Comparison of ENCODE assay signal across 13 cellular contexts in genomic region chr2:144455979-144456378, GRCh38.
A peak's percentile ranks its signal among the peaks of the same experiment; 100 is the strongest.
DNase-seq lines count a peak whose midpoint lies in the region; ATAC-seq, FAIRE-seq and TF ChIP-seq lines count a peak whose summit lies in the region.
"Had no signal": no experiment of that assay in that cellular context is flagged by ENCODE, and none has a peak within 500 bp of the region (broad histone marks: within the 10 kb centered on the region; RNA-seq: fewer than 3 reads in every experiment).

No MANE protein-coding gene starts in this region.

- intact Hi-C loops in endothelial cell of umbilical vein (cut with micrococcal nuclease) (loop anchor here (10.0 kb wide), 1 partner anchor 549 kb away; no protein-coding TSS in a partner anchor), kidney (cut with DNase I) (no loop called here)

- CTCF ChIA-PET in CD8-positive, alpha-beta memory T cell (lab: Charles Lee), result no interaction called here
- CTCF ChIA-PET in endothelial cell of umbilical vein (lab: Charles Lee), result interaction anchor here (1.5 to 1.9 kb wide), 2 partner anchors 13 to 1297 kb away, joined by 3 to 5 read pairs; no protein-coding TSS in a partner anchor

- H3K4me1 ChIP-seq in CD8-positive, alpha-beta memory T cell (ENCODE audit: insufficient read depth, low read length), result peaks cover 41% of the 10 kb centered on the region
- H3K4me1 ChIP-seq in endothelial cell of umbilical vein (ENCODE audit: control insufficient read depth, extremely low read depth, insufficient read depth, low read length), result peaks cover 70% of the 10 kb centered on the region
- H3K4me1 ChIP-seq in neutrophil (ENCODE audit: control insufficient read depth in 1 of 2, insufficient read depth in 1 of 2, low read depth in 1 of 2, low read length in 1 of 2), result peaks cover 72 to 80% of the 10 kb centered on the region in 2 experiments
- peaks cover 13 to 15% of the 10 kb centered on the region in 2 donors for H3K4me1 ChIP-seq in kidney (ENCODE audit: control insufficient read depth in 1 of 2, insufficient read depth in 1 of 2, low read depth in 1 of 2, low read length in 2 of 2)

- dilution Hi-C loops in endothelial cell of umbilical vein (cut with MboI; ENCODE audit: extremely low pct_ligation_motif_present, low sequenced_read_pairs), result no loop called here

- H3K4me2 ChIP-seq in endothelial cell of umbilical vein (ENCODE audit: insufficient read depth, low read length), result peak overlapping the region; percentile 43

- DNase-seq in CD8-positive, alpha-beta memory T cell, result no peak
- DNase-seq in T-helper 17 cell (no peak), endothelial cell of umbilical vein (ENCODE audit: low read depth, low spot score) (peak; percentile 83), NCI-H1092 treated with DMSO at 0.1 percent for 48 hours (lab: John Stamatoyannopoulos, UW) (no peak), kidney (no peak)
- DNase-seq: activated T-cell treated with anti-CD3 and anti-CD28 coated beads, Interleukin-2, amount 50 U/mL, for 1 hour; NCI-H1417 treated with DMSO at 0.1 percent for 48 hours; NCI-H226; Right ventricle myocardium superior had no signal

- peak overlapping the region in 3 of 7 donors; percentile 23 to 62 (median 51) for H3K4me3 Mint-ChIP-seq in CD8-positive, alpha-beta memory T cell
- H3K4me3 Mint-ChIP-seq in T-helper 17 cell, result no peak overlapping the region

- H3K9me1 ChIP-seq in endothelial cell of umbilical vein (replicated peaks; ENCODE audit: control insufficient read depth, extremely low read depth, insufficient read depth, low read length), result no peaks in the 10 kb centered on the region

- FAIRE-seq in endothelial cell of umbilical vein (lab: Jason Lieb, UNC) (no peak), kidney (lab: Jason Lieb, UNC) (no peak)
- FAIRE-seq: islet of Langerhans had no signal

- H3K27me3 ChIP-seq in CD8-positive, alpha-beta memory T cell (ENCODE audit: insufficient read depth, low read length, poor library complexity, severe bottlenecking), result no peaks in the 10 kb centered on the region
- no peaks in the 10 kb centered on the region for H3K27me3 ChIP-seq in endothelial cell of umbilical vein (ENCODE audit: control insufficient read depth in 2 of 2, insufficient read depth in 2 of 2, low read length in 2 of 2)
- H3K27me3 ChIP-seq in neutrophil, result no peaks in the 10 kb centered on the region

- H3K36me3 Mint-ChIP-seq in CD8-positive, alpha-beta memory T cell, result peaks cover 0 to 1% (median 1%) of the 10 kb centered on the region in 3 donors
- H3K36me3 Mint-ChIP-seq in T-helper 17 cell (ENCODE audit: low read depth), result no peaks in the 10 kb centered on the region

- no peaks in the 10 kb centered on the region for H4K20me1 ChIP-seq in endothelial cell of umbilical vein (replicated peaks; ENCODE audit: control insufficient read depth, extremely low read depth, insufficient read depth, low read length)

- no peak overlapping the region for H2AFZ ChIP-seq in endothelial cell of umbilical vein (ENCODE audit: low read depth, low read length)

- peak overlapping the region in 7 of 8 donors; percentile 5 to 89 (median 74) for H3K27ac Mint-ChIP-seq in CD8-positive, alpha-beta memory T cell
- H3K27ac Mint-ChIP-seq in T-helper 17 cell, result peak overlapping the region; percentile 81

- no peaks in the 10 kb centered on the region for H3K9me3 ChIP-seq in CD8-positive, alpha-beta memory T cell (ENCODE audit: low read length)
- H3K9me3 ChIP-seq in T-helper 17 cell (ENCODE audit: control insufficient read depth, low read length, poor library complexity, severe bottlenecking) (no peaks in the 10 kb centered on the region), endothelial cell of umbilical vein (replicated peaks; ENCODE audit: control insufficient read depth, insufficient read depth, low read length) (no peaks in the 10 kb centered on the region), neutrophil (no peaks in the 10 kb centered on the region), kidney (ENCODE audit: control insufficient read depth in 1 of 2, low read length in 2 of 2) (no peaks in the 10 kb centered on the region)

- no peak overlapping the region for H3K4me3 ChIP-seq in CD8-positive, alpha-beta memory T cell (ENCODE audit: low read length)
- no peak overlapping the region for H3K4me3 ChIP-seq in endothelial cell of umbilical vein (replicated peaks in 1 of 3; ENCODE audit: insufficient read depth in 1 of 3, low read depth in 1 of 3, low read length in 3 of 3)
- no peak overlapping the region for H3K4me3 ChIP-seq in neutrophil (ENCODE audit: low read depth in 1 of 2, low read length in 1 of 2)
- H3K4me3 ChIP-seq in kidney (ENCODE audit: low read length in 2 of 2), result no peak overlapping the region

- H3K79me2 ChIP-seq in endothelial cell of umbilical vein (ENCODE audit: control insufficient read depth, insufficient read depth, low read length), result peaks cover 21% of the 10 kb centered on the region

- TF ChIP-seq POLR2A in endothelial cell of umbilical vein (IDR thresholded peaks at IDR 0.05; ENCODE audit: low read depth, low read length), result no peak

- peaks cover 78 to 90% (median 85%) of the 10 kb centered on the region in 3 donors for H3K4me1 Mint-ChIP-seq in CD8-positive, alpha-beta memory T cell
- peaks cover 29% of the 10 kb centered on the region for H3K4me1 Mint-ChIP-seq in T-helper 17 cell

- TF ChIP-seq CTCF in endothelial cell of umbilical vein (IDR thresholded peaks at IDR 0.05; ENCODE audit: extremely low read depth in 1 of 2, insufficient read depth in 1 of 2, low read depth in 1 of 2, low read length in 2 of 2), result no peak
- TF ChIP-seq CTCF in neutrophil (IDR thresholded peaks at IDR 0.05), result no peak
- TF ChIP-seq CTCF in kidney (IDR thresholded peaks at IDR 0.05; ENCODE audit: borderline replicate concordance, extremely low read depth, insufficient read depth), result no peak

- H3K27ac ChIP-seq in CD8-positive, alpha-beta memory T cell (ENCODE audit: low read depth, low read length), result no peak overlapping the region
- H3K27ac ChIP-seq in endothelial cell of umbilical vein (ENCODE audit: insufficient read depth, low read depth, low read length) (peak overlapping the region; percentile 19), neutrophil (peak overlapping the region; percentile 69), kidney (ENCODE audit: low read depth in 2 of 2, low read length in 2 of 2) (no peak overlapping the region)

- BruUV-seq in endothelial cell of umbilical vein (replicated peaks; lab: Mats Ljungman, UMichigan), result no TSS peak

- H3K9me3 Mint-ChIP-seq in CD8-positive, alpha-beta memory T cell, result no peaks in the 10 kb centered on the region

- no peak overlapping the region for H3K9ac ChIP-seq in endothelial cell of umbilical vein (replicated peaks; ENCODE audit: extremely low read depth, insufficient read depth, low read length)
- H3K9ac ChIP-seq in kidney (ENCODE audit: low read length in 2 of 2), result no peak overlapping the region

- H3K27me3 Mint-ChIP-seq in CD8-positive, alpha-beta memory T cell, result peaks cover 0 to 4% of the 10 kb centered on the region in 2 donors
- H3K27me3 Mint-ChIP-seq in T-helper 17 cell, result peaks cover 40% of the 10 kb centered on the region

- H3K36me3 ChIP-seq in CD8-positive, alpha-beta memory T cell (ENCODE audit: insufficient read depth, low read length), result no peaks in the 10 kb centered on the region
- H3K36me3 ChIP-seq in endothelial cell of umbilical vein (ENCODE audit: control insufficient read depth in 2 of 2, extremely low read depth in 1 of 2, insufficient read depth in 2 of 2, low read length in 2 of 2) (no peaks in the 10 kb centered on the region), neutrophil (no peaks in the 10 kb centered on the region), kidney (ENCODE audit: control insufficient read depth in 1 of 2, insufficient read depth in 2 of 2, low read length in 2 of 2) (no peaks in the 10 kb centered on the region)

- ATAC-seq in T-helper 17 cell (no peak), HG03378 (IDR thresholded peaks at IDR 0.05; ENCODE audit: unreplicated experiment) (no peak), HG02678 (IDR thresholded peaks at IDR 0.05; ENCODE audit: unreplicated experiment) (no peak)

- POLR2A ChIA-PET in CD8-positive, alpha-beta memory T cell (lab: Charles Lee), result no interaction called here
- POLR2A ChIA-PET in endothelial cell of umbilical vein (lab: Charles Lee), result no interaction called here

TF ChIP-seq in endothelial cell of umbilical vein, 7 proteins besides CTCF, POLR2A, EP300 and RAD21:
- no peak for TF ChIP-seq FOS (IDR thresholded peaks at IDR 0.05; ENCODE audit: borderline replicate concordance, insufficient read depth, low read length)
- TF ChIP-seq JUN (IDR thresholded peaks at IDR 0.05; ENCODE audit: borderline replicate concordance, insufficient read depth, insufficient read length, low read depth), result no peak
- TF ChIP-seq EZH2 (IDR thresholded peaks at IDR 0.05; ENCODE audit: borderline replicate concordance, low read depth, low read length, severe bottlenecking), result no peak
- TF ChIP-seq MYC (IDR thresholded peaks at IDR 0.05; ENCODE audit: low read depth, low read length), result no peak
- no peak for TF ChIP-seq POLR2AphosphoS5 (IDR thresholded peaks at IDR 0.05; ENCODE audit: insufficient read depth, low read depth, low read length)
- TF ChIP-seq MAX (IDR thresholded peaks at IDR 0.05; ENCODE audit: insufficient read depth, insufficient read length), result no peak
- no peak for TF ChIP-seq GATA2 (IDR thresholded peaks at IDR 0.05; ENCODE audit: insufficient read depth, insufficient read length, low read depth, low read length)

Comparison
In these comparisons a context has a peak if more than half of its experiments do, and no peak if none do; other contexts are left out.
1. H3K27ac ChIP-seq: peak in endothelial cell of umbilical vein (single experiment) and neutrophil (single experiment); none in CD8-positive, alpha-beta memory T cell (single experiment) and kidney (0 of 2).